22 cellular contexts compared by ENCODE assay signal in the genomic region with DNA sequence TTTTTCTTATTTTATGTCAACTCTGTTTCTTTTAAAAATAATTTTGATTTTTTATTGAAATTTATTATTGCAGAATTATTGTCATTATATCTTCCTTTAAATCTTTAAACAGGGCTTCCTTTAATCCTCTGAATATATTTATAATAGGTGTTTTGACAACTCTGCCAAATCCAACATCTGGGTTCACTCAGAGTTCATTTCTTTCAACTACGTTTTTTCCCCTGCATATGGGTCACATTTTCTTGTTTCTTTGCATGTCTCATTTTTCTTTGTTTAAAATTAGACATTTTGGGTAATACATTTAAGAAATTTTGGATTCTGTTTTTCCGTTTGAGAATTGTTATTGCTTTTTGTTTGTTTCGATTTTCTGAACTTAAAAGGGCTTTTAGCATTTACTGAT.
DNase-seq lines count a peak whose midpoint lies in the region; ATAC-seq, FAIRE-seq and TF ChIP-seq lines count a peak whose summit lies in the region.
"Had no signal": no experiment of that assay in that cellular context is flagged by ENCODE, and none has a peak within 500 bp of the region (broad histone marks: within the 10 kb centered on the region; RNA-seq: fewer than 3 reads in every experiment).

No MANE protein-coding gene starts in this region.

- H3K36me3 Mint-ChIP-seq in mesothelial cell of epicardium (peaks cover 18% of the 10 kb centered on the region), WTC11 (peaks cover 12% of the 10 kb centered on the region)
- H3K36me3 Mint-ChIP-seq: CD4-positive, CD25-positive, alpha-beta regulatory T cell; CD8-positive, alpha-beta T cell had no signal

- H3K9me3 Mint-ChIP-seq in mesothelial cell of epicardium (peaks cover 30% of the 10 kb centered on the region), WTC11 (peaks cover 25% of the 10 kb centered on the region)
- H3K9me3 Mint-ChIP-seq: CD8-positive, alpha-beta T cell had no signal

- H3K4me3 ChIP-seq in fibroblast of mammary gland (ENCODE audit: control insufficient read depth, low read depth, low read length) = no peak overlapping the region
- H3K4me3 ChIP-seq: BLaER1, HAP-1 had no signal

- POLR2A ChIA-PET in WTC11 (lab: Charles Lee) = interaction anchor here (0.6 kb wide), 1 partner anchor 504 kb away, joined by 3 read pairs; no protein-coding TSS in a partner anchor

- FAIRE-seq in G401.6 (lab: Jason Lieb, UNC) = peak; percentile 42
- FAIRE-seq: GM12891, GM18507, H54 had no signal

- peak; percentile 31 for DNase-seq in fibroblast of mammary gland (ENCODE audit: low read depth)
- no peak for DNase-seq in mesothelial cell of epicardium (ENCODE audit: low spot score in 2 of 2, unreplicated experiment in 2 of 2)
- no peak for DNase-seq in AML-193 (lab: John Stamatoyannopoulos, UW)
- DNase-seq in NCI-H82 treated with DMSO at 0.1 percent for 48 hours (lab: John Stamatoyannopoulos, UW; ENCODE audit: unreplicated experiment) = no peak
- no peak for DNase-seq in WTC11 (ENCODE audit: low spot score)
- no peak for DNase-seq in DMS79 treated with DMSO at 0.1 percent for 48 hours (lab: John Stamatoyannopoulos, UW)
- DNase-seq: 8988T; Caco-2; CD4-positive, CD25-positive, alpha-beta regulatory T cell; CD8-positive, alpha-beta T cell; DMS153; EL; GF-D8; GOT3; HFFc6 had no signal

- peak overlapping the region; percentile 92 for H3K27ac Mint-ChIP-seq in mesothelial cell of epicardium
- H3K27ac Mint-ChIP-seq in WTC11 = no peak overlapping the region
- H3K27ac Mint-ChIP-seq: B cell; CD4-positive, CD25-positive, alpha-beta regulatory T cell; CD8-positive, alpha-beta T cell; HFFc6 had no signal

- CTCF ChIA-PET in WTC11 (lab: Charles Lee) = no interaction called here

- H3K27me3 Mint-ChIP-seq in mesothelial cell of epicardium (ENCODE audit: low read depth) (no peaks in the 10 kb centered on the region), WTC11 (ENCODE audit: low read depth) (no peaks in the 10 kb centered on the region)
- H3K27me3 Mint-ChIP-seq: CD4-positive, CD25-positive, alpha-beta regulatory T cell had no signal

- H3K4me3 Mint-ChIP-seq in mesothelial cell of epicardium (no peak overlapping the region), WTC11 (no peak overlapping the region)
- H3K4me3 Mint-ChIP-seq: B cell; CD4-positive, CD25-positive, alpha-beta regulatory T cell; CD8-positive, alpha-beta T cell; HFFc6 had no signal

- H3K4me1 Mint-ChIP-seq in mesothelial cell of epicardium (peaks cover 33% of the 10 kb centered on the region), WTC11 (no peaks in the 10 kb centered on the region)
- H3K4me1 Mint-ChIP-seq: B cell; CD4-positive, CD25-positive, alpha-beta regulatory T cell had no signal

- TF ChIP-seq CTCF in fibroblast of mammary gland (conservative IDR thresholded peaks at IDR 0.05; ENCODE audit: control insufficient read depth, insufficient read depth, low read depth, low read length) (no peak), mesothelial cell of epicardium (IDR thresholded peaks at IDR 0.05; ENCODE audit: unreplicated experiment) (no peak), WTC11 (IDR thresholded peaks at IDR 0.05) (no peak)

- ATAC-seq in WTC11 = no peak
- ATAC-seq: CD8-positive, alpha-beta T cell had no signal

TF ChIP-seq in WTC11, 78 proteins besides CTCF, POLR2A, EP300 and RAD21:
- TF ChIP-seq NFE2L1 (CRISPR knock-in tag; IDR thresholded peaks at IDR 0.05) (no peak), CREM (CRISPR knock-in tag; IDR thresholded peaks at IDR 0.05) (no peak), JUN (CRISPR knock-in tag; IDR thresholded peaks at IDR 0.05) (no peak), PRRX2 (CRISPR knock-in tag; IDR thresholded peaks at IDR 0.05) (no peak), ZNF317 (CRISPR knock-in tag; IDR thresholded peaks at IDR 0.05; ENCODE audit: borderline replicate concordance, low read depth) (no peak), ZNF263 (CRISPR knock-in tag; IDR thresholded peaks at IDR 0.05; ENCODE audit: low read depth) (no peak)
- TF ChIP-seq, protein P1, sequence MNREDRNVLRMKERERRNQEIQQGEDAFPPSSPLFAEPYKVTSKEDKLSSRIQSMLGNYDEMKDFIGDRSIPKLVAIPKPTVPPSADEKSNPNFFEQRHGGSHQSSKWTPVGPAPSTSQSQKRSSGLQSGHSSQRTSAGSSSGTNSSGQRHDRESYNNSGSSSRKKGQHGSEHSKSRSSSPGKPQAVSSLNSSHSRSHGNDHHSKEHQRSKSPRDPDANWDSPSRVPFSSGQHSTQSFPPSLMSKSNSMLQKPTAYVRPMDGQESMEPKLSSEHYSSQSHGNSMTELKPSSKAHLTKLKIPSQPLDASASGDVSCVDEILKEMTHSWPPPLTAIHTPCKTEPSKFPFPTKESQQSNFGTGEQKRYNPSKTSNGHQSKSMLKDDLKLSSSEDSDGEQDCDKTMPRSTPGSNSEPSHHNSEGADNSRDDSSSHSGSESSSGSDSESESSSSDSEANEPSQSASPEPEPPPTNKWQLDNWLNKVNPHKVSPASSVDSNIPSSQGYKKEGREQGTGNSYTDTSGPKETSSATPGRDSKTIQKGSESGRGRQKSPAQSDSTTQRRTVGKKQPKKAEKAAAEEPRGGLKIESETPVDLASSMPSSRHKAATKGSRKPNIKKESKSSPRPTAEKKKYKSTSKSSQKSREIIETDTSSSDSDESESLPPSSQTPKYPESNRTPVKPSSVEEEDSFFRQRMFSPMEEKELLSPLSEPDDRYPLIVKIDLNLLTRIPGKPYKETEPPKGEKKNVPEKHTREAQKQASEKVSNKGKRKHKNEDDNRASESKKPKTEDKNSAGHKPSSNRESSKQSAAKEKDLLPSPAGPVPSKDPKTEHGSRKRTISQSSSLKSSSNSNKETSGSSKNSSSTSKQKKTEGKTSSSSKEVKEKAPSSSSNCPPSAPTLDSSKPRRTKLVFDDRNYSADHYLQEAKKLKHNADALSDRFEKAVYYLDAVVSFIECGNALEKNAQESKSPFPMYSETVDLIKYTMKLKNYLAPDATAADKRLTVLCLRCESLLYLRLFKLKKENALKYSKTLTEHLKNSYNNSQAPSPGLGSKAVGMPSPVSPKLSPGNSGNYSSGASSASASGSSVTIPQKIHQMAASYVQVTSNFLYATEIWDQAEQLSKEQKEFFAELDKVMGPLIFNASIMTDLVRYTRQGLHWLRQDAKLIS (CRISPR knock-in tag; IDR thresholded peaks at IDR 0.05; ENCODE audit: borderline replicate concordance) = no peak
- TF ChIP-seq, protein P2, sequence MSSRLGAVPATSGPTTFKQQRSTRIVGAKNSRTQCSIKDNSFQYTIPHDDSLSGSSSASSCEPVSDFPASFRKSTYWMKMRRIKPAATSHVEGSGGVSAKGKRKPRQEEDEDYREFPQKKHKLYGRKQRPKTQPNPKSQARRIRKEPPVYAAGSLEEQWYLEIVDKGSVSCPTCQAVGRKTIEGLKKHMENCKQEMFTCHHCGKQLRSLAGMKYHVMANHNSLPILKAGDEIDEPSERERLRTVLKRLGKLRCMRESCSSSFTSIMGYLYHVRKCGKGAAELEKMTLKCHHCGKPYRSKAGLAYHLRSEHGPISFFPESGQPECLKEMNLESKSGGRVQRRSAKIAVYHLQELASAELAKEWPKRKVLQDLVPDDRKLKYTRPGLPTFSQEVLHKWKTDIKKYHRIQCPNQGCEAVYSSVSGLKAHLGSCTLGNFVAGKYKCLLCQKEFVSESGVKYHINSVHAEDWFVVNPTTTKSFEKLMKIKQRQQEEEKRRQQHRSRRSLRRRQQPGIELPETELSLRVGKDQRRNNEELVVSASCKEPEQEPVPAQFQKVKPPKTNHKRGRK (CRISPR knock-in tag; IDR thresholded peaks at IDR 0.05; ENCODE audit: borderline replicate concordance) = no peak
TF ChIP-seq in WTC11: peak in this region for 0.
